Comparison of ENCODE assay signal across 8 cellular contexts in the genomic region with DNA sequence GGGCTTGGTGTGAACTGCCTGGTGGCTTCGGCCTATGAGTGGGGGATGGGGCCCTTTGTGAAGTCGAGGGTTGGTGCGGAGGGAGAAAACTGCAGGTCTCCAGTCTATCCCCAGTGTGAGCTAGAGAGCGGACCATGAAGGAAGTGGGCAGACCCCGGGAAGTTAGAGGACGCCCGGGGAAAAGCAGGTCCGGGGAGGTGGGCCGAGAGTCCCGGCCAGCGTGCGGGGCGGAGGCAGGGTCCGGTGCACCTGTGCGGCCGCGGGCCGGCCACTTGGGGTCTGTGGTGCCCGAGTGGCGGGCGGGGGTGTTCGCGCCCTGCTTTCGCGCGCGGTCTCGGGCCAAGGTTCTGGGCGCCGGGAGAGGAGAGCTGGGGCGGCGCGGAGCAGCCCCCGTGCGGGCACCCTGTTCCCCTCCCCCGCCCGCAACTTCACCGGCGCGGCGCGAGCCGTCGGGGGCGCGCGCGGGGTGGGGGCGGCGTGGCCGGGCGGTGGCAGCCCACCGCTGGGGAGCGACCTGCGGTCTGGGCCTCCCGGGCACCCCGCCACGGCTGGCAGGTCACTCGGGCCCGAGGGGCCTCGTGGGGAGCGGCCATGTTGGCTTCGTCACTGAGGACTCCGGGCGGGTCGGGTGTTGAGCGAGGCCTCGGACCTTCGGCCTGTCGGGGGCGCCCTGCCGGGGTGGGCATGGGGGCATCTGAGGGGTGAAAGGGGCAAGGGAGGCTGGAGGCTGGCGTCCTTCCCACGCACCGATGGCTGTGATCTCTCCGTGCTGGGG. TPM values are rescaled to one million over a fixed set of nuclear protein-coding genes. Genes with fewer than 3 reads are reported as not detected.
DNase-seq lines count a peak whose midpoint lies in the region; ATAC-seq and TF ChIP-seq lines count a peak whose summit lies in the region.

No MANE protein-coding gene starts in this region.

- peak; percentile 46 for ATAC-seq in activated T-helper 17 cell treated with anti-CD3 and anti-CD28 coated beads, Interleukin-2, amount 50 U/mL, for 72 hours (replicated peaks)
- ATAC-seq in naive B cell (ENCODE audit: low read depth in 2 of 2) = peak; percentile 16 to 18
- ATAC-seq in HG03457 (IDR thresholded peaks at IDR 0.05; ENCODE audit: unreplicated experiment) = no peak

- TF ChIP-seq POLR2A in transverse colon (IDR thresholded peaks at IDR 0.05) = no peak

- H2AFZ ChIP-seq in fibroblast of lung (ENCODE audit: low read length) = peak overlapping the region; percentile 62

- H3K27ac ChIP-seq in fibroblast of lung (ENCODE audit: insufficient read depth, low read length) (peak overlapping the region; percentile 66), transverse colon (peak overlapping the region; percentile 87 to 95 (median 91))

- H3K36me3 ChIP-seq in fibroblast of lung (ENCODE audit: control insufficient read depth, insufficient read depth, low read length) (no peaks in the 10 kb centered on the region), transverse colon (no peaks in the 10 kb centered on the region)

- intact Hi-C loops in transverse colon (cut with DNase I; ENCODE audit: low total_unique reads) = no loop called here

- H3K4me3 Mint-ChIP-seq in activated T-helper 17 cell treated with anti-CD3 and anti-CD28 coated beads, Interleukin-2, amount 50 U/mL, for 72 hours = peak overlapping the region; percentile 90
- peak overlapping the region; percentile 92 to 99 (median 98) for H3K4me3 Mint-ChIP-seq in naive B cell

- H4K20me1 ChIP-seq in fibroblast of lung (ENCODE audit: control insufficient read depth, extremely low read depth, insufficient read depth, low read length) = no peaks in the 10 kb centered on the region

- H3K27ac Mint-ChIP-seq in activated T-helper 17 cell treated with anti-CD3 and anti-CD28 coated beads, Interleukin-2, amount 50 U/mL, for 72 hours = peak overlapping the region; percentile 96
- peak overlapping the region; percentile 95 to 99 (median 98) for H3K27ac Mint-ChIP-seq in naive B cell

- WGBS in transverse colon (ENCODE audit: low coverage in 1 of 2), 2 donors = 0 to 1% methylated on average over 3 to 37 of the region's 76 CpGs

- peaks cover 5% of the 10 kb centered on the region for H3K4me1 ChIP-seq in fibroblast of lung (ENCODE audit: control insufficient read depth, extremely low read depth, insufficient read depth, low read length)
- H3K4me1 ChIP-seq in transverse colon = peaks cover 20 to 56% (median 35%) of the 10 kb centered on the region in 4 donors

- H3K27me3 ChIP-seq in fibroblast of lung (ENCODE audit: control insufficient read depth, insufficient read depth, low read length) (no peaks in the 10 kb centered on the region), transverse colon (no peaks in the 10 kb centered on the region)

- H3K9me3 Mint-ChIP-seq in activated T-helper 17 cell treated with anti-CD3 and anti-CD28 coated beads, Interleukin-2, amount 50 U/mL, for 72 hours = no peaks in the 10 kb centered on the region
- H3K9me3 Mint-ChIP-seq in naive B cell = no peaks in the 10 kb centered on the region

- H3K4me3 ChIP-seq in HFF-Myc (replicated peaks; ENCODE audit: low read depth, low read length) (peak overlapping the region; percentile 55), fibroblast of lung (replicated peaks in 1 of 4; ENCODE audit: control extremely low read depth in 1 of 4, insufficient read depth in 1 of 4, low read depth in 3 of 4, low read length in 4 of 4) (peak overlapping the region; percentile 57 to 76 (median 61)), transverse colon (peak overlapping the region; percentile 64 to 82 (median 76))

- DNase-seq in GM10266 (ENCODE audit: extremely low spot score) (peak; percentile 66), HFF-Myc (ENCODE audit: extremely low read depth, low read depth) (no peak), NCI-H82 (lab: John Stamatoyannopoulos, UW) (peak; percentile 71), fibroblast of lung (ENCODE audit: low read depth in 2 of 2) (peak; percentile 32 to 37), naive B cell (peak; percentile 53), transverse colon (peak; percentile 66)

- H3K9ac ChIP-seq in fibroblast of lung (ENCODE audit: insufficient read depth, low read length) = peak overlapping the region; percentile 76

- H3K36me3 Mint-ChIP-seq in activated T-helper 17 cell treated with anti-CD3 and anti-CD28 coated beads, Interleukin-2, amount 50 U/mL, for 72 hours (ENCODE audit: low read depth) = peaks cover 60% of the 10 kb centered on the region
- peaks cover 5 to 15% of the 10 kb centered on the region in 2 donors for H3K36me3 Mint-ChIP-seq in naive B cell

- H3K4me2 ChIP-seq in fibroblast of lung (ENCODE audit: extremely low read depth, insufficient read depth, low read length) = peak overlapping the region; percentile 89

- in situ Hi-C loops in transverse colon (cut with MboI; ENCODE audit: low pct_ligation_motif_present in 1 of 4, low pct_unique_long_range_greater_than_20kb in 1 of 4, low sequenced_read_pairs in 3 of 4) = no loop called here

- peaks cover 36% of the 10 kb centered on the region for H3K4me1 Mint-ChIP-seq in activated T-helper 17 cell treated with anti-CD3 and anti-CD28 coated beads, Interleukin-2, amount 50 U/mL, for 72 hours
- H3K4me1 Mint-ChIP-seq in naive B cell = peaks cover 54 to 65% (median 61%) of the 10 kb centered on the region in 3 donors

- TF ChIP-seq EP300 in transverse colon (IDR thresholded peaks at IDR 0.05; ENCODE audit: low read depth) = no peak

- no peaks in the 10 kb centered on the region for H3K27me3 Mint-ChIP-seq in activated T-helper 17 cell treated with anti-CD3 and anti-CD28 coated beads, Interleukin-2, amount 50 U/mL, for 72 hours
- H3K27me3 Mint-ChIP-seq in naive B cell = no peaks in the 10 kb centered on the region

- peaks cover 51% of the 10 kb centered on the region for H3K79me2 ChIP-seq in fibroblast of lung (ENCODE audit: control insufficient read depth, insufficient read depth, low read length)

- no peaks in the 10 kb centered on the region for H3K9me3 ChIP-seq in fibroblast of lung (ENCODE audit: control insufficient read depth, insufficient read depth, low read depth, low read length)
- no peaks in the 10 kb centered on the region for H3K9me3 ChIP-seq in transverse colon

- TF ChIP-seq CTCF in GM10266 (IDR thresholded peaks at IDR 0.05; ENCODE audit: control insufficient read depth, insufficient read depth, low read depth, missing control alignments) (peak; percentile 12), HFF-Myc (IDR thresholded peaks at IDR 0.05; ENCODE audit: low read depth, low read length, missing control alignments) (peak; percentile 17), fibroblast of lung (conservative IDR thresholded peaks at IDR 0.05 in 1 of 2, IDR thresholded peaks at IDR 0.05 in 1 of 2; ENCODE audit: low read depth in 1 of 2, low read length in 2 of 2) (no peak), transverse colon (IDR thresholded peaks at IDR 0.05) (no peak)

RNA-seq across cellular contexts. Expression of a gene that starts 4.8 kb away (rescaled TPM):
- total RNA-seq in activated T-helper 17 cell treated with anti-CD3 and anti-CD28 coated beads, Interleukin-2, amount 50 U/mL, for 72 hours = 10 to 100 TPM; 61.4 to 86.9 TPM
- total RNA-seq in fibroblast of lung = 94.5 and 129 TPM in 2 replicates
- polyA plus RNA-seq in fibroblast of lung = 135 and 174 TPM in 2 replicates
- polyA plus RNA-seq in fibroblast of lung (2012) = 109 and 144 TPM in 2 replicates
- 23.5 and 35.9 TPM in 2 replicates for polyA minus RNA-seq in fibroblast of lung (ENCODE audit: low replicate concordance)
- polyA plus RNA-seq in naive B cell (ENCODE audit: low read depth in 6 of 6) = 10 to 100 TPM in 5 of 6 donors, 1 to 10 TPM in 1; 8.7 to 33.7 (median 18.1) TPM
- total RNA-seq in transverse colon = 100 to 1,000 TPM in 1 of 4 donors, 10 to 100 TPM in 3; 62.0 to 109 (median 76.9) TPM

Comparison
In these comparisons a context has a peak if more than half of its experiments do, and no peak if none do; other contexts are left out.
1. CTCF ChIP-seq: peak in GM10266 (single experiment) and HFF-Myc (single experiment); none in fibroblast of lung (0 of 2) and transverse colon (0 of 5).
2. Peak in every context shown above with its lines, with median percentiles within 50 percentile points of each other: H3K4me3 ChIP-seq.